ENCODE assay signal across 1 cellular context in genomic region chr2:66903126-66903654, GRCh38.
TF ChIP-seq lines count a peak whose summit lies in the region.

No MANE protein-coding gene starts in this region.

TF ChIP-seq in SK-N-SH, 30 proteins besides CTCF, POLR2A, EP300 and RAD21 (continued from another document):
- TF ChIP-seq, protein P1, sequence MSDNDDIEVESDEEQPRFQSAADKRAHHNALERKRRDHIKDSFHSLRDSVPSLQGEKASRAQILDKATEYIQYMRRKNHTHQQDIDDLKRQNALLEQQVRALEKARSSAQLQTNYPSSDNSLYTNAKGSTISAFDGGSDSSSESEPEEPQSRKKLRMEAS (IDR thresholded peaks at IDR 0.05; ENCODE audit: low read depth): no peak
- no peak for TF ChIP-seq GABPA (IDR thresholded peaks at IDR 0.05; ENCODE audit: low read depth)
- TF ChIP-seq RXRA (IDR thresholded peaks at IDR 0.05; ENCODE audit: borderline replicate concordance, low read depth): no peak
